Comparison of ENCODE assay signal across 8 cellular contexts in genomic region chr12:121793836-121794531, GRCh38. TPM values are rescaled to one million over a fixed set of nuclear protein-coding genes. Genes with fewer than 3 reads are reported as not detected.
DNase-seq lines count a peak whose midpoint lies in the region; ATAC-seq, FAIRE-seq and TF ChIP-seq lines count a peak whose summit lies in the region.

No MANE protein-coding gene starts in this region.

- peak overlapping the region; percentile 49 for H3K4me2 ChIP-seq in endothelial cell of umbilical vein (ENCODE audit: insufficient read depth, low read length)

- dilution Hi-C loops in endothelial cell of umbilical vein (cut with MboI; ENCODE audit: extremely low pct_ligation_motif_present, low sequenced_read_pairs): no loop called here

- BruUV-seq in endothelial cell of umbilical vein (replicated peaks; lab: Mats Ljungman, UMichigan): no TSS peak

- H3K9ac ChIP-seq in endothelial cell of umbilical vein (replicated peaks; ENCODE audit: extremely low read depth, insufficient read depth, low read length): peak overlapping the region; percentile 38

- H3K27ac ChIP-seq in CD8-positive, alpha-beta T cell (ENCODE audit: low read depth, low read length): peak overlapping the region; percentile 70
- H3K27ac ChIP-seq in endothelial cell of umbilical vein (ENCODE audit: insufficient read depth, low read depth, low read length): peak overlapping the region; percentile 1

- H3K36me3 Mint-ChIP-seq in CD8-positive, alpha-beta T cell: peaks cover 48% of the 10 kb centered on the region

- intact Hi-C loops in CD8-positive, alpha-beta T cell (cut with DNase I, micrococcal nuclease): loop anchor here (1.0 to 10.0 kb wide), 12 partner anchors 18 to 431 kb away; partner anchors contain the start of genes DIABLO (in 1 of the 2), ORAI1 (in 1 of the 2), PSMD9 (in 1 of the 2) and TMEM120B (in 1 of the 2)
- intact Hi-C loops in endothelial cell of umbilical vein (cut with micrococcal nuclease): loop anchor here (1.0 to 5.0 kb wide), 5 partner anchors 18 to 212 kb away; partner anchors contain the start of gene KDM2B

- POLR2A ChIA-PET in CD8-positive, alpha-beta T cell (lab: Charles Lee): interaction anchor here (0.6 to 28.4 kb wide), 30 partner anchors 9 to 1076 kb away, joined by 3 to 1016 read pairs (median 5); partner anchors contain the start of genes CFAP251, PSMD9, RNF34 and SETD1B
- POLR2A ChIA-PET in endothelial cell of umbilical vein (lab: Charles Lee): interaction anchor here (0.9 to 5.7 kb wide), 3 partner anchors 9 to 17 kb away, joined by 4 to 37 read pairs (median 8); no protein-coding TSS in a partner anchor

- CTCF ChIA-PET in CD8-positive, alpha-beta T cell (lab: Charles Lee): interaction anchor here (0.6 to 45.9 kb wide), 45 partner anchors 7 to 440 kb away, joined by 3 to 2042 read pairs (median 5); partner anchors contain the start of genes MLXIP, MORN3, PSMD9 and RHOF
- CTCF ChIA-PET in endothelial cell of umbilical vein (lab: Charles Lee): interaction anchor here (0.6 to 12.7 kb wide), 43 partner anchors 13 to 242 kb away, joined by 3 to 774 read pairs (median 8); partner anchors contain the start of genes CFAP251, PSMD9, SETD1B and TMEM120B

- TF ChIP-seq POLR2A in endothelial cell of umbilical vein (IDR thresholded peaks at IDR 0.05; ENCODE audit: low read depth, low read length): peak; percentile 80

- peak overlapping the region; percentile 93 for H3K4me3 ChIP-seq in CD8-positive, alpha-beta T cell (ENCODE audit: low read depth, low read length)
- H3K4me3 ChIP-seq in endothelial cell of umbilical vein (replicated peaks in 1 of 3; ENCODE audit: insufficient read depth in 1 of 3, low read depth in 1 of 3, low read length in 3 of 3): peak overlapping the region; percentile 22 to 43 (median 43)
- peak overlapping the region; percentile 70 for H3K4me3 ChIP-seq in mononuclear cell (ENCODE audit: low read length)

- H3K27me3 ChIP-seq in CD8-positive, alpha-beta T cell (ENCODE audit: insufficient read depth, low read length): no peaks in the 10 kb centered on the region
- H3K27me3 ChIP-seq in endothelial cell of umbilical vein (ENCODE audit: control insufficient read depth in 2 of 2, insufficient read depth in 2 of 2, low read length in 2 of 2) (no peaks in the 10 kb centered on the region), mononuclear cell (ENCODE audit: insufficient read depth, low read length) (no peaks in the 10 kb centered on the region)

- ATAC-seq in CD8-positive, alpha-beta T cell: peak; percentile 48
- peak; percentile 52 for ATAC-seq in GM19452 (IDR thresholded peaks at IDR 0.05; ENCODE audit: unreplicated experiment)
- peak; percentile 25 for ATAC-seq in HG03575 (IDR thresholded peaks at IDR 0.05; ENCODE audit: extremely low read depth, insufficient number of reproducible peaks, low FRiP score, unreplicated experiment)

- H3K4me3 Mint-ChIP-seq in CD8-positive, alpha-beta T cell: peak overlapping the region; percentile 89

- H3K27ac Mint-ChIP-seq in CD8-positive, alpha-beta T cell: peak overlapping the region; percentile 98

- H3K9me1 ChIP-seq in endothelial cell of umbilical vein (replicated peaks; ENCODE audit: control insufficient read depth, extremely low read depth, insufficient read depth, low read length): no peaks in the 10 kb centered on the region

- peak; percentile 93 to 98 (median 95) for DNase-seq in CD8-positive, alpha-beta T cell
- DNase-seq in NOMO-1 treated with dmso at 0.1 percent for 144 hours (lab: John Stamatoyannopoulos, UW; ENCODE audit: unreplicated experiment): peak; percentile 93
- DNase-seq in activated CD8-positive, alpha-beta memory T cell treated with anti-CD3 and anti-CD28 coated beads, Interleukin-2, amount 50 U/mL, for 24 hours (ENCODE audit: extremely low read depth): peak; percentile 85
- peak; percentile 94 for DNase-seq in endothelial cell of umbilical vein (ENCODE audit: low read depth, low spot score)
- peak; percentile 93 for DNase-seq in stimulated activated CD8-positive, alpha-beta memory T cell treated with anti-CD3 and anti-CD28 coated beads, Interleukin-4, amount 100 ng/mL, for 24 hours (ENCODE audit: low read depth)

- FAIRE-seq in endothelial cell of umbilical vein (lab: Jason Lieb, UNC): peak; percentile 91

- peak overlapping the region; percentile 70 for H2AFZ ChIP-seq in endothelial cell of umbilical vein (ENCODE audit: low read depth, low read length)

- H3K4me1 Mint-ChIP-seq in CD8-positive, alpha-beta T cell (ENCODE audit: low read depth): peaks cover 66% of the 10 kb centered on the region

- H3K9me3 Mint-ChIP-seq in CD8-positive, alpha-beta T cell: no peaks in the 10 kb centered on the region

- peaks cover 19% of the 10 kb centered on the region for H3K36me3 ChIP-seq in CD8-positive, alpha-beta T cell (ENCODE audit: insufficient read depth, low read length)
- peaks cover 2 to 16% of the 10 kb centered on the region in 2 experiments for H3K36me3 ChIP-seq in endothelial cell of umbilical vein (ENCODE audit: control insufficient read depth in 2 of 2, extremely low read depth in 1 of 2, insufficient read depth in 2 of 2, low read length in 2 of 2)

- H3K79me2 ChIP-seq in endothelial cell of umbilical vein (ENCODE audit: control insufficient read depth, insufficient read depth, low read length): peaks cover 20% of the 10 kb centered on the region

- H3K27me3 Mint-ChIP-seq in CD8-positive, alpha-beta T cell (ENCODE audit: low read depth): no peaks in the 10 kb centered on the region

- no peaks in the 10 kb centered on the region for H4K20me1 ChIP-seq in endothelial cell of umbilical vein (replicated peaks; ENCODE audit: control insufficient read depth, extremely low read depth, insufficient read depth, low read length)

- TF ChIP-seq CTCF in CD8-positive, alpha-beta T cell (IDR thresholded peaks at IDR 0.05): peak; percentile 97
- peak; percentile 100 for TF ChIP-seq CTCF in endothelial cell of umbilical vein (IDR thresholded peaks at IDR 0.05; ENCODE audit: extremely low read depth in 1 of 2, insufficient read depth in 1 of 2, low read depth in 1 of 2, low read length in 2 of 2)

- no peaks in the 10 kb centered on the region for H3K9me3 ChIP-seq in CD8-positive, alpha-beta T cell (ENCODE audit: low read length)
- no peaks in the 10 kb centered on the region for H3K9me3 ChIP-seq in endothelial cell of umbilical vein (replicated peaks; ENCODE audit: control insufficient read depth, insufficient read depth, low read length)
- no peaks in the 10 kb centered on the region for H3K9me3 ChIP-seq in mononuclear cell (ENCODE audit: low read depth, low read length)

- H3K4me1 ChIP-seq in CD8-positive, alpha-beta T cell (ENCODE audit: insufficient read depth, low read length): peaks cover 60% of the 10 kb centered on the region
- H3K4me1 ChIP-seq in endothelial cell of umbilical vein (ENCODE audit: control insufficient read depth, extremely low read depth, insufficient read depth, low read length): peaks cover 45% of the 10 kb centered on the region
- peaks cover 91% of the 10 kb centered on the region for H3K4me1 ChIP-seq in mononuclear cell (ENCODE audit: insufficient read depth, low read length)

TF ChIP-seq in endothelial cell of umbilical vein, 7 proteins besides CTCF, POLR2A, EP300 and RAD21:
- TF ChIP-seq MAX (IDR thresholded peaks at IDR 0.05; ENCODE audit: insufficient read depth, insufficient read length) (peak; percentile 36), EZH2 (IDR thresholded peaks at IDR 0.05; ENCODE audit: borderline replicate concordance, low read depth, low read length, severe bottlenecking) (no peak), POLR2AphosphoS5 (IDR thresholded peaks at IDR 0.05; ENCODE audit: insufficient read depth, low read depth, low read length) (peak; percentile 82)

RNA-seq across cellular contexts. Expression of gene RHOF, which starts 0.5 kb away (rescaled TPM):
- total RNA-seq in CD8-positive, alpha-beta T cell: 100 to 1,000 TPM; 185 TPM
- total RNA-seq in endothelial cell of umbilical vein: 22.2 and 22.3 TPM in 2 replicates
- polyA plus RNA-seq in endothelial cell of umbilical vein: 9.3 and 12.0 TPM in 2 replicates
- 4.9 and 5.7 TPM in 2 replicates for polyA plus RNA-seq in endothelial cell of umbilical vein (2011; cell fraction: cytosol; rRNA removed)
- polyA plus RNA-seq in endothelial cell of umbilical vein (2011; cell fraction: nucleus; rRNA removed): 35.7 and 45.9 TPM in 2 replicates
- polyA plus RNA-seq in endothelial cell of umbilical vein (2012): 7.8 and 15.5 TPM in 2 replicates
- 9.0 and 9.7 TPM in 2 replicates for polyA minus RNA-seq in endothelial cell of umbilical vein
- polyA minus RNA-seq in endothelial cell of umbilical vein (2011; cell fraction: cytosol; rRNA and poly(A)+ RNA removed): 146 TPM
- polyA minus RNA-seq in endothelial cell of umbilical vein (2011; cell fraction: nucleus; rRNA and poly(A)+ RNA removed): 36.3 and 41.7 TPM in 2 replicates
- total RNA-seq in mononuclear cell: 110 TPM

RNA-seq across cellular contexts. Expression of gene SETD1B, which starts 9.8 kb away (rescaled TPM):
- 100 to 1,000 TPM; 181 to 190 TPM for total RNA-seq in CD8-positive, alpha-beta T cell
- total RNA-seq in endothelial cell of umbilical vein (27.0 and 28.1 TPM in 2 replicates), mononuclear cell (28.4 TPM)
- 2.3 and 2.6 TPM in 2 replicates for polyA plus RNA-seq in endothelial cell of umbilical vein
- polyA plus RNA-seq in endothelial cell of umbilical vein (2011; cell fraction: cytosol; rRNA removed): 3.2 TPM in 2 replicates
- 6.7 and 7.0 TPM in 2 replicates for polyA plus RNA-seq in endothelial cell of umbilical vein (2011; cell fraction: nucleus; rRNA removed)
- polyA plus RNA-seq in endothelial cell of umbilical vein (2012): 8.4 and 9.7 TPM in 2 replicates
- polyA minus RNA-seq in endothelial cell of umbilical vein: 3.3 and 4.1 TPM in 2 replicates
- 8.3 TPM for polyA minus RNA-seq in endothelial cell of umbilical vein (2011; cell fraction: cytosol; rRNA and poly(A)+ RNA removed)
- 3.2 and 7.0 TPM in 2 replicates for polyA minus RNA-seq in endothelial cell of umbilical vein (2011; cell fraction: nucleus; rRNA and poly(A)+ RNA removed)

Comparison
In these comparisons a context has a peak if more than half of its experiments do, and no peak if none do; other contexts are left out.
1. Peak in every context shown above with its lines: DNase-seq, ATAC-seq, H3K4me3 ChIP-seq and H3K27ac ChIP-seq.
2. H3K4me3 ChIP-seq: peak in every context shown above with its lines; median percentile 93 in CD8-positive, alpha-beta T cell; 70 in mononuclear cell; 43 in endothelial cell of umbilical vein.